13 cellular contexts compared by ENCODE assay signal in genomic region chr7:73681031-73681430, GRCh38. TPM values are rescaled to one million over a fixed set of nuclear protein-coding genes. Genes with fewer than 3 reads are reported as not detected.
A peak's percentile ranks its signal among the peaks of the same experiment; 100 is the strongest.
DNase-seq lines count a peak whose midpoint lies in the region; ATAC-seq, FAIRE-seq and TF ChIP-seq lines count a peak whose summit lies in the region.
"Had no signal": no experiment of that assay in that cellular context is flagged by ENCODE, and none has a peak within 500 bp of the region (broad histone marks: within the 10 kb centered on the region; RNA-seq: fewer than 3 reads in every experiment).

No MANE protein-coding gene starts in this region.

- no peaks in the 10 kb centered on the region for H3K27me3 ChIP-seq in keratinocyte (ENCODE audit: control insufficient read depth, extremely low read depth, insufficient read depth, low read length)
- H3K27me3 ChIP-seq: SJSA1 had no signal

- H3K4me1 ChIP-seq in keratinocyte (ENCODE audit: control insufficient read depth, extremely low read depth, insufficient read depth, low read length): peaks cover 17% of the 10 kb centered on the region

- H3K27ac ChIP-seq in keratinocyte (ENCODE audit: control insufficient read depth, insufficient read depth, low read length): no peak overlapping the region
- H3K27ac ChIP-seq: SJSA1 had no signal

- no peak overlapping the region for H3K27ac Mint-ChIP-seq in stimulated activated naive CD8-positive, alpha-beta T cell treated with anti-CD3 and anti-CD28 coated beads, Interleukin-15, Interleukin-2, amounts not matched to agents 100 ng/mL and 50 ng/mL, for 24 hours
- no peak overlapping the region for H3K27ac Mint-ChIP-seq in activated T-helper 2 cell treated with anti-CD3 and anti-CD28 coated beads, Interferon-gamma antibody, Interleukin-2, Interleukin-4, amounts not matched to agents 10 μg/mL and 5 μg/mL and 100 μg/mL, durations not matched to agents 14 hours and 24 hours and 36 hours

- H3K36me3 Mint-ChIP-seq in stimulated activated naive CD8-positive, alpha-beta T cell treated with anti-CD3 and anti-CD28 coated beads, Interleukin-15, Interleukin-2, amounts not matched to agents 100 ng/mL and 50 ng/mL, for 24 hours (ENCODE audit: low read depth): peaks cover 22% of the 10 kb centered on the region
- peaks cover 35% of the 10 kb centered on the region for H3K36me3 Mint-ChIP-seq in activated T-helper 2 cell treated with anti-CD3 and anti-CD28 coated beads, Interferon-gamma antibody, Interleukin-2, Interleukin-4, amounts not matched to agents 10 μg/mL and 5 μg/mL and 100 μg/mL, durations not matched to agents 14 hours and 24 hours and 36 hours (ENCODE audit: low read depth)

- no peak for TF ChIP-seq CTCF in keratinocyte (optimal IDR thresholded peaks at IDR 0.05 in 1 of 3, IDR thresholded peaks at IDR 0.05 in 1 of 3, conservative IDR thresholded peaks at IDR 0.05 in 1 of 3; ENCODE audit: extremely low read depth in 1 of 3, insufficient read depth in 2 of 3, low read length in 3 of 3)

- no peaks in the 10 kb centered on the region for H4K20me1 ChIP-seq in keratinocyte (ENCODE audit: control insufficient read depth, extremely low read depth, insufficient read depth, low read length)

- H3K36me3 ChIP-seq in keratinocyte (ENCODE audit: control insufficient read depth in 2 of 2, extremely low read depth in 1 of 2, insufficient read depth in 2 of 2, low read length in 2 of 2): peaks cover 0 to 8% of the 10 kb centered on the region in 2 experiments

- no peak overlapping the region for H3K4me3 ChIP-seq in keratinocyte (ENCODE audit: control insufficient read depth in 2 of 3, extremely low read depth in 1 of 3, insufficient read depth in 2 of 3, low read depth in 1 of 3, low read length in 3 of 3)
- H3K4me3 ChIP-seq: SJSA1 had no signal

- no peak for ATAC-seq in stimulated activated naive CD8-positive, alpha-beta T cell treated with anti-CD3 and anti-CD28 coated beads, Interleukin-15, Interleukin-2, amounts not matched to agents 100 U/mL and 50 U/mL, for 24 hours
- ATAC-seq in HG02884 (IDR thresholded peaks at IDR 0.05; ENCODE audit: unreplicated experiment): no peak
- no peak for ATAC-seq in HG02970 (IDR thresholded peaks at IDR 0.05; ENCODE audit: low FRiP score, unreplicated experiment)

- no peak overlapping the region for H3K9ac ChIP-seq in keratinocyte (ENCODE audit: control insufficient read depth, extremely low read depth, insufficient read depth, low read length)

- H3K27me3 Mint-ChIP-seq in stimulated activated naive CD8-positive, alpha-beta T cell treated with anti-CD3 and anti-CD28 coated beads, Interleukin-15, Interleukin-2, amounts not matched to agents 100 ng/mL and 50 ng/mL, for 24 hours: no peaks in the 10 kb centered on the region
- H3K27me3 Mint-ChIP-seq in activated T-helper 2 cell treated with anti-CD3 and anti-CD28 coated beads, Interferon-gamma antibody, Interleukin-2, Interleukin-4, amounts not matched to agents 10 μg/mL and 5 μg/mL and 100 μg/mL, durations not matched to agents 14 hours and 24 hours and 36 hours (ENCODE audit: low read depth): no peaks in the 10 kb centered on the region

- peak overlapping the region; percentile 94 for H3K4me2 ChIP-seq in keratinocyte (ENCODE audit: control insufficient read depth, extremely low read depth, insufficient read depth, low read depth, low read length)

- DNase-seq in stimulated activated naive CD8-positive, alpha-beta T cell treated with anti-CD3 and anti-CD28 coated beads, Interleukin-15, Interleukin-2, amounts not matched to agents 100 U/mL and 50 U/mL, for 24 hours: no peak
- DNase-seq in activated T-helper 2 cell treated with anti-CD3 and anti-CD28 coated beads, Interferon-gamma antibody, Interleukin-2, Interleukin-4, amounts not matched to agents 10 μg/mL and 5 μg/mL and 100 μg/mL, durations not matched to agents 14 hours and 24 hours and 36 hours (ENCODE audit: low spot score): no peak
- DNase-seq in keratinocyte (ENCODE audit: low read depth, low spot score): no peak
- DNase-seq in stimulated activated CD4-positive, alpha-beta T cell treated with anti-CD3 and anti-CD28 coated beads, Interleukin-1b, Interleukin-23, amount 100 ng/mL, for 48 hours: no peak
- no peak for DNase-seq in NCI-H1417 treated with DMSO at 0.1 percent for 48 hours (lab: John Stamatoyannopoulos, UW)
- DNase-seq: activated effector memory CD4-positive, alpha-beta T cell treated with anti-CD3 and anti-CD28 coated beads, Interleukin-2, amount 50 U/mL, for 16 hours; NCI-H1436; stimulated activated naive CD4-positive, alpha-beta T cell had no signal

- H3K4me3 Mint-ChIP-seq in stimulated activated naive CD8-positive, alpha-beta T cell treated with anti-CD3 and anti-CD28 coated beads, Interleukin-15, Interleukin-2, amounts not matched to agents 100 ng/mL and 50 ng/mL, for 24 hours: peak overlapping the region; percentile 100
- peak overlapping the region; percentile 97 for H3K4me3 Mint-ChIP-seq in activated T-helper 2 cell treated with anti-CD3 and anti-CD28 coated beads, Interferon-gamma antibody, Interleukin-2, Interleukin-4, amounts not matched to agents 10 μg/mL and 5 μg/mL and 100 μg/mL, durations not matched to agents 14 hours and 24 hours and 36 hours (ENCODE audit: low read depth)

- no peaks in the 10 kb centered on the region for H3K9me3 ChIP-seq in keratinocyte (ENCODE audit: control insufficient read depth, low read depth, low read length)
- H3K9me3 ChIP-seq: SJSA1 had no signal

- intact Hi-C loops in activated T-helper 2 cell treated with anti-CD3 and anti-CD28 coated beads, Interferon-gamma antibody, Interleukin-2, Interleukin-4, amounts not matched to agents 10 μg/mL and 5 μg/mL and 100 μg/mL, durations not matched to agents 14 hours and 24 hours and 36 hours (cut with micrococcal nuclease): loop anchor here (5.0 kb wide), 1 partner anchor 104 kb away; the partner anchor contains the start of gene TBL2

- no peaks in the 10 kb centered on the region for H3K9me3 Mint-ChIP-seq in stimulated activated naive CD8-positive, alpha-beta T cell treated with anti-CD3 and anti-CD28 coated beads, Interleukin-15, Interleukin-2, amounts not matched to agents 100 ng/mL and 50 ng/mL, for 24 hours
- H3K9me3 Mint-ChIP-seq in activated T-helper 2 cell treated with anti-CD3 and anti-CD28 coated beads, Interferon-gamma antibody, Interleukin-2, Interleukin-4, amounts not matched to agents 10 μg/mL and 5 μg/mL and 100 μg/mL, durations not matched to agents 14 hours and 24 hours and 36 hours: no peaks in the 10 kb centered on the region

- FAIRE-seq in keratinocyte (lab: Jason Lieb, UNC): no peak
- FAIRE-seq: frontal cortex had no signal

- H3K9me1 ChIP-seq in keratinocyte (ENCODE audit: control insufficient read depth, extremely low read depth, insufficient read depth, low read length): peaks cover 4% of the 10 kb centered on the region

- dilution Hi-C loops in keratinocyte (cut with MboI; ENCODE audit: extremely low pct_ligation_motif_present, low sequenced_read_pairs): no loop called here

- peaks cover 49% of the 10 kb centered on the region for H3K4me1 Mint-ChIP-seq in stimulated activated naive CD8-positive, alpha-beta T cell treated with anti-CD3 and anti-CD28 coated beads, Interleukin-15, Interleukin-2, amounts not matched to agents 100 ng/mL and 50 ng/mL, for 24 hours (ENCODE audit: low read depth)
- peaks cover 16% of the 10 kb centered on the region for H3K4me1 Mint-ChIP-seq in activated T-helper 2 cell treated with anti-CD3 and anti-CD28 coated beads, Interferon-gamma antibody, Interleukin-2, Interleukin-4, amounts not matched to agents 10 μg/mL and 5 μg/mL and 100 μg/mL, durations not matched to agents 14 hours and 24 hours and 36 hours (ENCODE audit: low read depth)

- peaks cover 69% of the 10 kb centered on the region for H3K79me2 ChIP-seq in keratinocyte (ENCODE audit: control insufficient read depth, insufficient read depth, low read length)

- H2AFZ ChIP-seq in keratinocyte (ENCODE audit: control insufficient read depth, low read length): no peak overlapping the region

RNA-seq across cellular contexts. Expression of gene DNAJC30, which starts 2.2 kb away (rescaled TPM):
- total RNA-seq in activated T-helper 2 cell treated with anti-CD3 and anti-CD28 coated beads, Interferon-gamma antibody, Interleukin-2, Interleukin-4, amounts not matched to agents 10 μg/mL and 5 μg/mL and 100 μg/mL, durations not matched to agents 14 hours and 24 hours and 36 hours: 9.2 TPM in 2 replicates
- 4.9 to 5.7 TPM (median 5.0 TPM) in 3 replicates for polyA plus RNA-seq in keratinocyte
- 1.4 TPM for polyA plus RNA-seq in keratinocyte (2011; ENCODE audit: low read depth)
- 4.3 and 6.8 TPM in 2 replicates for polyA plus RNA-seq in keratinocyte (2011; cell fraction: cytosol; rRNA removed)
- 4.4 and 5.8 TPM in 2 replicates for polyA plus RNA-seq in keratinocyte (2011; cell fraction: nucleus; rRNA removed)
- polyA plus RNA-seq in keratinocyte (2012; ENCODE audit: low replicate concordance): 3.1 and 6.8 TPM in 2 replicates
- 2.6 to 5.7 TPM (median 3.3 TPM) in 3 replicates for polyA minus RNA-seq in keratinocyte
- 5.9 TPM for polyA minus RNA-seq in keratinocyte (2011; cell fraction: cytosol; rRNA and poly(A)+ RNA removed)
- polyA minus RNA-seq in keratinocyte (2011; cell fraction: nucleus; rRNA and poly(A)+ RNA removed): 2.0 and 2.7 TPM in 2 replicates

RNA-seq across cellular contexts. Expression of gene BUD23, which starts 2.4 kb away (rescaled TPM):
- total RNA-seq in activated T-helper 2 cell treated with anti-CD3 and anti-CD28 coated beads, Interferon-gamma antibody, Interleukin-2, Interleukin-4, amounts not matched to agents 10 μg/mL and 5 μg/mL and 100 μg/mL, durations not matched to agents 14 hours and 24 hours and 36 hours: 96.0 and 109 TPM in 2 replicates
- polyA plus RNA-seq in keratinocyte: 47.1 to 87.5 TPM (median 72.0 TPM) in 3 replicates
- 41.9 TPM for polyA plus RNA-seq in keratinocyte (2011; ENCODE audit: low read depth)
- 39.9 and 52.0 TPM in 2 replicates for polyA plus RNA-seq in keratinocyte (2011; cell fraction: cytosol; rRNA removed)
- polyA plus RNA-seq in keratinocyte (2011; cell fraction: nucleus; rRNA removed): 71.4 and 78.1 TPM in 2 replicates
- polyA plus RNA-seq in keratinocyte (2012; ENCODE audit: low replicate concordance): 64.5 and 73.8 TPM in 2 replicates
- 39.4 to 42.6 TPM (median 41.9 TPM) in 3 replicates for polyA minus RNA-seq in keratinocyte
- polyA minus RNA-seq in keratinocyte (2011; cell fraction: cytosol; rRNA and poly(A)+ RNA removed): 35.3 TPM
- 12.9 and 16.9 TPM in 2 replicates for polyA minus RNA-seq in keratinocyte (2011; cell fraction: nucleus; rRNA and poly(A)+ RNA removed)

RNA-seq across cellular contexts. Expression of gene VPS37D, which starts 13.4 kb away (rescaled TPM):
- 0.30 and 0.34 TPM in 2 replicates for total RNA-seq in activated T-helper 2 cell treated with anti-CD3 and anti-CD28 coated beads, Interferon-gamma antibody, Interleukin-2, Interleukin-4, amounts not matched to agents 10 μg/mL and 5 μg/mL and 100 μg/mL, durations not matched to agents 14 hours and 24 hours and 36 hours
- 0.65 to 1.5 TPM (median 0.81 TPM) in 3 replicates for polyA plus RNA-seq in keratinocyte
- polyA plus RNA-seq in keratinocyte (2011; ENCODE audit: low read depth): not detected
- polyA plus RNA-seq in keratinocyte (2011; cell fraction: cytosol; rRNA removed): 0.66 and 1.9 TPM in 2 replicates
- polyA plus RNA-seq in keratinocyte (2011; cell fraction: nucleus; rRNA removed): 0.43 and 0.65 TPM in 2 replicates
- 0.30 and 1.2 TPM in 2 replicates for polyA plus RNA-seq in keratinocyte (2012; ENCODE audit: low replicate concordance)
- polyA minus RNA-seq in keratinocyte: 0.35 to 1.0 TPM (median 0.73 TPM) in 3 replicates
- polyA minus RNA-seq in keratinocyte (2011; cell fraction: cytosol; rRNA and poly(A)+ RNA removed): 4.6 TPM
- 0.62 TPM in 1 of 2 replicates, not detected in the other for polyA minus RNA-seq in keratinocyte (2011; cell fraction: nucleus; rRNA and poly(A)+ RNA removed)

RNA-seq across cellular contexts. Expression of gene STX1A, which starts 38.4 kb away (rescaled TPM):
- 17.2 and 17.6 TPM in 2 replicates for total RNA-seq in activated T-helper 2 cell treated with anti-CD3 and anti-CD28 coated beads, Interferon-gamma antibody, Interleukin-2, Interleukin-4, amounts not matched to agents 10 μg/mL and 5 μg/mL and 100 μg/mL, durations not matched to agents 14 hours and 24 hours and 36 hours
- polyA plus RNA-seq in keratinocyte: 19.4 to 37.9 TPM (median 22.4 TPM) in 3 replicates
- 13.7 TPM for polyA plus RNA-seq in keratinocyte (2011; ENCODE audit: low read depth)
- polyA plus RNA-seq in keratinocyte (2011; cell fraction: cytosol; rRNA removed): 20.3 and 26.6 TPM in 2 replicates
- 61.8 and 66.1 TPM in 2 replicates for polyA plus RNA-seq in keratinocyte (2011; cell fraction: nucleus; rRNA removed)
- polyA plus RNA-seq in keratinocyte (2012; ENCODE audit: low replicate concordance): 14.0 and 27.5 TPM in 2 replicates
- 16.7 to 32.9 TPM (median 25.1 TPM) in 3 replicates for polyA minus RNA-seq in keratinocyte
- 15.7 TPM for polyA minus RNA-seq in keratinocyte (2011; cell fraction: cytosol; rRNA and poly(A)+ RNA removed)
- polyA minus RNA-seq in keratinocyte (2011; cell fraction: nucleus; rRNA and poly(A)+ RNA removed): 22.9 and 31.3 TPM in 2 replicates

RNA-seq across cellular contexts. Expression of gene MLXIPL, which starts 56.7 kb away (rescaled TPM):
- total RNA-seq in activated T-helper 2 cell treated with anti-CD3 and anti-CD28 coated beads, Interferon-gamma antibody, Interleukin-2, Interleukin-4, amounts not matched to agents 10 μg/mL and 5 μg/mL and 100 μg/mL, durations not matched to agents 14 hours and 24 hours and 36 hours: not detected in 2 replicates
- 0.05 to 0.14 TPM (median 0.05 TPM) in 3 replicates for polyA plus RNA-seq in keratinocyte
- polyA plus RNA-seq in keratinocyte (2011; ENCODE audit: low read depth): not detected
- polyA plus RNA-seq in keratinocyte (2011; cell fraction: cytosol; rRNA removed): 0.02 and 0.04 TPM in 2 replicates
- polyA plus RNA-seq in keratinocyte (2011; cell fraction: nucleus; rRNA removed): 0.35 and 0.74 TPM in 2 replicates
- 0.10 and 0.23 TPM in 2 replicates for polyA plus RNA-seq in keratinocyte (2012; ENCODE audit: low replicate concordance)
- 0.10 to 0.23 TPM in 2 of 3 replicates, not detected in the other for polyA minus RNA-seq in keratinocyte
- 0.77 TPM for polyA minus RNA-seq in keratinocyte (2011; cell fraction: cytosol; rRNA and poly(A)+ RNA removed)
- polyA minus RNA-seq in keratinocyte (2011; cell fraction: nucleus; rRNA and poly(A)+ RNA removed): 0.47 TPM in 1 of 2 replicates, not detected in the other
- total RNA-seq: frontal cortex, SJSA1 had no signal
